In the genomic region with DNA sequence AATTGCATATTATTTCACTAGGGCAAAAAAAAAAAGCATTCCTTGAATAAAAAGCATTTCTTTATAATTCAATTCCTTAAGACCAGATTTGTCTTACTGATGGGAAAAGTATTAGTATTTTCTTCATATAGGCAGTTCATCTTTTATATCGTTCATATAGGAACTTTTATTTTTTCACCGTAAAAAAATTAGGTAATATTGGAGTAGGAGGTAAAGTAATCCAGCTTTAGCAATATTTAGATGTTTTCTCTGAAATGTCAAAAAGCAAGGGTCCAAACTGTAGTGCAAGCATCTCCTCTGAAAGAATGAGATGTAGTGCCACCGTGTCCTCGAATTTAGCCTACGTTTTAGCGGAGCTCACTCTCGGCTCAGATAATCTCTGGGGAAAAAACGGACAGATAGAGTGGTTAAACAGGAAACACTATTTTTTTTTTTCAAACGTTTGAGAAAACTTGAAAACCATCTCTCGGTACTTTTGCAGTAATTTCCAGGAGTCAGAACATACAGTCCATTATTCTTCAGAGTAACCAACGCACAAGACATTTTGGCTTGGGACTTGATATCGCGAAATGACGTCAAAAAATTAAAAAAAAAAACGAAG, we compare ENCODE assay signal across 8 cellular contexts. TPM values are rescaled to one million over a fixed set of nuclear protein-coding genes. Genes with fewer than 3 reads are reported as not detected.
DNase-seq lines count a peak whose midpoint lies in the region; ATAC-seq and TF ChIP-seq lines count a peak whose summit lies in the region.

No MANE protein-coding gene starts in this region.

- DNase-seq in activated T-cell treated with anti-CD3 and anti-CD28 coated beads, Interleukin-2, amount 50 U/mL, for 72 hours, result no peak
- DNase-seq in activated T-cell treated with anti-CD3 and anti-CD28 coated beads for 4 hours (no peak), WERI-Rb-1 (no peak), hepatocyte (ENCODE audit: low spot score) (no peak), NCI-H1092 (lab: John Stamatoyannopoulos, UW) (no peak), COLO829 (ENCODE audit: low spot score) (no peak)

- no peaks in the 10 kb centered on the region for H3K27me3 ChIP-seq in WERI-Rb-1 (ENCODE audit: insufficient read depth, low read depth, severe bottlenecking)
- peaks cover 86% of the 10 kb centered on the region for H3K27me3 ChIP-seq in hepatocyte

- peaks cover 63% of the 10 kb centered on the region for H3K4me1 Mint-ChIP-seq in activated T-cell treated with anti-CD3 and anti-CD28 coated beads, Interleukin-2, amount 50 U/mL, for 72 hours (ENCODE audit: low read depth)
- peaks cover 36% of the 10 kb centered on the region for H3K4me1 Mint-ChIP-seq in stimulated activated memory B cell treated with anti-CD40 and anti-IgM and Interleukin-4, amounts not matched to agents 10 μg/mL and 1 μg/mL and 100 μg/mL, for 72 hours

- H3K27ac ChIP-seq in WERI-Rb-1 (peak overlapping the region; percentile 91), hepatocyte (peak overlapping the region; percentile 91)

- H4K20me1 ChIP-seq in hepatocyte (ENCODE audit: insufficient read depth, poor library complexity, severe bottlenecking), result no peaks in the 10 kb centered on the region

- H3K27me3 Mint-ChIP-seq in activated T-cell treated with anti-CD3 and anti-CD28 coated beads, Interleukin-2, amount 50 U/mL, for 72 hours (ENCODE audit: low read depth), result peaks cover 68% of the 10 kb centered on the region
- H3K27me3 Mint-ChIP-seq in stimulated activated memory B cell treated with anti-CD40 and anti-IgM and Interleukin-4, amounts not matched to agents 10 μg/mL and 1 μg/mL and 100 μg/mL, for 72 hours, result peaks cover 53% of the 10 kb centered on the region

- peak overlapping the region; percentile 97 for H3K4me2 ChIP-seq in hepatocyte

- no peaks in the 10 kb centered on the region for H3K9me3 Mint-ChIP-seq in activated T-cell treated with anti-CD3 and anti-CD28 coated beads, Interleukin-2, amount 50 U/mL, for 72 hours
- H3K9me3 Mint-ChIP-seq in stimulated activated memory B cell treated with anti-CD40 and anti-IgM and Interleukin-4, amounts not matched to agents 10 μg/mL and 1 μg/mL and 100 μg/mL, for 72 hours, result no peaks in the 10 kb centered on the region

- peaks cover 26% of the 10 kb centered on the region for H3K4me1 ChIP-seq in hepatocyte (ENCODE audit: insufficient read depth)

- H3K9me3 ChIP-seq in WERI-Rb-1 (ENCODE audit: severe bottlenecking) (no peaks in the 10 kb centered on the region), hepatocyte (ENCODE audit: low read depth) (no peaks in the 10 kb centered on the region)

- H2AFZ ChIP-seq in hepatocyte, result peak overlapping the region; percentile 90

- H3K4me3 Mint-ChIP-seq in activated T-cell treated with anti-CD3 and anti-CD28 coated beads, Interleukin-2, amount 50 U/mL, for 72 hours, result peak overlapping the region; percentile 85 to 96
- peak overlapping the region; percentile 89 for H3K4me3 Mint-ChIP-seq in stimulated activated memory B cell treated with anti-CD40 and anti-IgM and Interleukin-4, amounts not matched to agents 10 μg/mL and 1 μg/mL and 100 μg/mL, for 72 hours

- H3K4me3 ChIP-seq in WERI-Rb-1 (ENCODE audit: low read depth, low read length) (peak overlapping the region; percentile 69), hepatocyte (peak overlapping the region; percentile 80)

- 3% methylated on average over 15 of the region's 15 CpGs for WGBS in hepatocyte (ENCODE audit: low lambda C conversion rate, missing lambda C conversion rate)

- peak; percentile 2 to 5 for ATAC-seq in activated T-cell treated with anti-CD3 and anti-CD28 coated beads, Interleukin-2, amount 50 U/mL, for 72 hours (replicated peaks in 1 of 2)
- ATAC-seq in stimulated activated memory B cell treated with anti-CD40 and anti-IgM and Interleukin-4, amounts not matched to agents 10 μg/mL and 1 μg/mL and 100 μg/mL, for 72 hours, result no peak
- ATAC-seq in GM18858 (IDR thresholded peaks at IDR 0.05; ENCODE audit: unreplicated experiment), result no peak

- peak overlapping the region; percentile 97 for H3K27ac Mint-ChIP-seq in activated T-cell treated with anti-CD3 and anti-CD28 coated beads, Interleukin-2, amount 50 U/mL, for 72 hours
- H3K27ac Mint-ChIP-seq in stimulated activated memory B cell treated with anti-CD40 and anti-IgM and Interleukin-4, amounts not matched to agents 10 μg/mL and 1 μg/mL and 100 μg/mL, for 72 hours, result peak overlapping the region; percentile 84

- H3K36me3 ChIP-seq in WERI-Rb-1 (no peaks in the 10 kb centered on the region), hepatocyte (replicated peaks; ENCODE audit: insufficient read depth, low read depth) (no peaks in the 10 kb centered on the region)

- TF ChIP-seq CTCF in WERI-Rb-1 (IDR thresholded peaks at IDR 0.05; ENCODE audit: low read depth, low read length), result no peak
- TF ChIP-seq CTCF in hepatocyte (IDR thresholded peaks at IDR 0.05; ENCODE audit: poor library complexity), result no peak

- peaks cover 0 to 4% of the 10 kb centered on the region in 2 donors for H3K36me3 Mint-ChIP-seq in activated T-cell treated with anti-CD3 and anti-CD28 coated beads, Interleukin-2, amount 50 U/mL, for 72 hours (ENCODE audit: insufficient read depth in 2 of 2)
- no peaks in the 10 kb centered on the region for H3K36me3 Mint-ChIP-seq in stimulated activated memory B cell treated with anti-CD40 and anti-IgM and Interleukin-4, amounts not matched to agents 10 μg/mL and 1 μg/mL and 100 μg/mL, for 72 hours

- no peaks in the 10 kb centered on the region for H3K9me2 ChIP-seq in hepatocyte (replicated peaks; ENCODE audit: insufficient read depth)

- no peaks in the 10 kb centered on the region for H3K79me2 ChIP-seq in hepatocyte

RNA-seq across cellular contexts. Expression of gene SPAG6, which starts 5.4 kb away (rescaled TPM):
- under 1 TPM; 0.37 to 0.38 TPM for total RNA-seq in activated T-cell treated with anti-CD3 and anti-CD28 coated beads, Interleukin-2, amount 50 U/mL, for 72 hours
- 0.17 and 0.28 TPM in 2 replicates for total RNA-seq in hepatocyte
- 0.24 TPM in 1 of 2 replicates, not detected in the other for polyA plus RNA-seq in hepatocyte

RNA-seq across cellular contexts. Expression of gene BMI1, which starts 19.0 kb away (rescaled TPM):
- total RNA-seq in activated T-cell treated with anti-CD3 and anti-CD28 coated beads, Interleukin-2, amount 50 U/mL, for 72 hours, result 10 to 100 TPM; 83.4 to 87.5 TPM
- total RNA-seq in hepatocyte, result 49.1 and 59.8 TPM in 2 replicates
- 23.5 and 25.5 TPM in 2 replicates for polyA plus RNA-seq in hepatocyte

RNA-seq across cellular contexts. Expression of gene COMMD3, which starts 23.7 kb away (rescaled TPM):
- total RNA-seq in activated T-cell treated with anti-CD3 and anti-CD28 coated beads, Interleukin-2, amount 50 U/mL, for 72 hours, result 100 to 1,000 TPM in 1 of 2 donors, 10 to 100 TPM in 1; 95.0 to 104 TPM
- 50.1 and 55.1 TPM in 2 replicates for total RNA-seq in hepatocyte
- polyA plus RNA-seq in hepatocyte, result 91.2 and 92.3 TPM in 2 replicates

Comparison
In these comparisons a context has a peak if more than half of its experiments do, and no peak if none do; other contexts are left out.
1. ATAC-seq: peak in activated T-cell treated with anti-CD3 and anti-CD28 coated beads, Interleukin-2, amount 50 U/mL, for 72 hours (2 of 2); none in stimulated activated memory B cell treated with anti-CD40 and anti-IgM and Interleukin-4, amounts not matched to agents 10 μg/mL and 1 μg/mL and 100 μg/mL, for 72 hours (single experiment) and GM18858 (single experiment).